ENCODE assay signal across 11 cellular contexts in genomic region chr9:36461341-36461740, GRCh38.
DNase-seq lines count a peak whose midpoint lies in the region; ATAC-seq and TF ChIP-seq lines count a peak whose summit lies in the region.
"Had no signal": no experiment of that assay in that cellular context is flagged by ENCODE, and none has a peak within 500 bp of the region (broad histone marks: within the 10 kb centered on the region; RNA-seq: fewer than 3 reads in every experiment).

No MANE protein-coding gene starts in this region.

- H3K36me3 Mint-ChIP-seq in chondrocyte (ENCODE audit: low read depth) (no peaks in the 10 kb centered on the region), mesothelial cell of epicardium (peaks cover 8% of the 10 kb centered on the region)

- DNase-seq in Ammon's horn (ENCODE audit: low spot score) (peak; percentile 61), GM04504 (ENCODE audit: low read depth) (peak; percentile 5), chondrocyte (ENCODE audit: low spot score) (no peak), mesothelial cell of epicardium (ENCODE audit: low spot score in 2 of 2, unreplicated experiment in 2 of 2) (no peak), left lobe of liver (ENCODE audit: low spot score) (no peak), suprapubic skin (ENCODE audit: low spot score in 2 of 2) (no peak), GM10248 (ENCODE audit: extremely low spot score) (no peak)
- DNase-seq: Caco-2, NCI-H510A, pancreas had no signal

- H3K4me1 Mint-ChIP-seq in chondrocyte (ENCODE audit: low read depth) (peaks cover 28% of the 10 kb centered on the region), mesothelial cell of epicardium (peaks cover 18% of the 10 kb centered on the region)

- no peaks in the 10 kb centered on the region for H3K27me3 ChIP-seq in suprapubic skin
- H3K27me3 ChIP-seq: pancreas had no signal

- POLR2A ChIA-PET in GM10248 (lab: Yijun Ruan, JAX): no interaction called here

- no peak overlapping the region for H3K27ac ChIP-seq in suprapubic skin
- H3K27ac ChIP-seq: pancreas had no signal

- peaks cover 8% of the 10 kb centered on the region for H3K36me3 ChIP-seq in suprapubic skin
- H3K36me3 ChIP-seq: pancreas had no signal

- peak overlapping the region; percentile 60 for H3K27ac Mint-ChIP-seq in chondrocyte (ENCODE audit: unreplicated experiment)
- H3K27ac Mint-ChIP-seq in mesothelial cell of epicardium: peak overlapping the region; percentile 4

- peaks cover 12% of the 10 kb centered on the region for H3K4me1 ChIP-seq in suprapubic skin

- TF ChIP-seq EP300 in suprapubic skin (IDR thresholded peaks at IDR 0.05): no peak

- TF ChIP-seq CTCF in chondrocyte (IDR thresholded peaks at IDR 0.05) (no peak), mesothelial cell of epicardium (IDR thresholded peaks at IDR 0.05; ENCODE audit: unreplicated experiment) (no peak), suprapubic skin (IDR thresholded peaks at IDR 0.05) (no peak), GM10248 (IDR thresholded peaks at IDR 0.05; ENCODE audit: control extremely low read depth, extremely low read depth, low read depth, missing control alignments) (no peak)

- no peaks in the 10 kb centered on the region for H3K9me3 ChIP-seq in suprapubic skin
- H3K9me3 ChIP-seq: Caco-2, pancreas had no signal

- no peak overlapping the region for H3K4me3 Mint-ChIP-seq in chondrocyte (ENCODE audit: unreplicated experiment)
- no peak overlapping the region for H3K4me3 Mint-ChIP-seq in mesothelial cell of epicardium

- no peak overlapping the region for H3K4me3 ChIP-seq in suprapubic skin
- H3K4me3 ChIP-seq: pancreas had no signal

- CTCF ChIA-PET in GM10248 (lab: Yijun Ruan, JAX): interaction anchor here (2.5 to 3.1 kb wide), 2 partner anchors 11 to 25 kb away, joined by 5 to 10 read pairs; no protein-coding TSS in a partner anchor

- TF ChIP-seq POLR2A in suprapubic skin (IDR thresholded peaks at IDR 0.05): no peak

- ATAC-seq in left lobe of liver (no peak), HG03159 (IDR thresholded peaks at IDR 0.05; ENCODE audit: unreplicated experiment) (no peak)

- H3K9me3 Mint-ChIP-seq in chondrocyte (ENCODE audit: low read depth): no peaks in the 10 kb centered on the region
- H3K9me3 Mint-ChIP-seq in mesothelial cell of epicardium: peaks cover 3% of the 10 kb centered on the region

- H3K27me3 Mint-ChIP-seq in chondrocyte (ENCODE audit: low read depth) (no peaks in the 10 kb centered on the region), mesothelial cell of epicardium (ENCODE audit: low read depth) (no peaks in the 10 kb centered on the region)

Comparison
In these comparisons a context has a peak if more than half of its experiments do, and no peak if none do; other contexts are left out.
1. DNase-seq: peak in Ammon's horn (single experiment) and GM04504 (single experiment); none in chondrocyte (single experiment), mesothelial cell of epicardium (0 of 2), left lobe of liver (single experiment), suprapubic skin (0 of 2) and GM10248 (single experiment).